In the genomic region with DNA sequence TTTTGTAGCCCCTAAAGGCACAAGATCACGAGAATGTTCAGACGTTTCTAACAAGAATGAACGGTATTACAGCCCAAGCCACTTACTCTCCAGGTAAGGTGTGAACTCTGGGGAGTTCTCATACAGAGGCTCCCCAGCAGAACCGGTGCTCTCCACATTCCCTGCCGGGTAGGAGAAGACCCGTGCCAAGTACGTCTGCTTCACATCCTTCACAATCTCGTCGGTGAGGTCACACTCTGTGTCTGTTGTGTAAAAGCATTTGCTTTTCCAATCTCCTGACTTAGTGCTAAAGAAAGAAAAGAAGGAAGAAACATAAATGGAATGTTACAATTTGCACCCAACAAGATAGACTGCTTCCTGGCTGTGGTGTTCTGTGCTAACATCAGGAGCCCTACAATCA, we compare ENCODE assay signal across 1 cellular context.
TF ChIP-seq lines count a peak whose summit lies in the region.

No MANE protein-coding gene starts in this region.

TF ChIP-seq in HepG2, 621 proteins besides CTCF, POLR2A, EP300 and RAD21:
- TF ChIP-seq ZNF431 (CRISPR knock-in tag; IDR thresholded peaks at IDR 0.05; ENCODE audit: borderline replicate concordance, low read depth), result no peak
- TF ChIP-seq FIP1L1 (IDR thresholded peaks at IDR 0.05; ENCODE audit: borderline replicate concordance, insufficient read depth, low read depth, low read length), result no peak
- no peak for TF ChIP-seq NFIC (IDR thresholded peaks at IDR 0.05; ENCODE audit: low read length)
- no peak for TF ChIP-seq ZBTB42 (CRISPR knock-in tag; IDR thresholded peaks at IDR 0.05)
- TF ChIP-seq RFX3 (CRISPR knock-in tag; IDR thresholded peaks at IDR 0.05), result no peak
- TF ChIP-seq ZBTB14 (CRISPR knock-in tag; IDR thresholded peaks at IDR 0.05), result no peak
- no peak for TF ChIP-seq MXD4 (CRISPR knock-in tag; IDR thresholded peaks at IDR 0.05)
- no peak for TF ChIP-seq ELF1 (CRISPR knock-in tag; IDR thresholded peaks at IDR 0.05)
- no peak for TF ChIP-seq ZNF276 (CRISPR knock-in tag; IDR thresholded peaks at IDR 0.05; ENCODE audit: low read depth)
- no peak for TF ChIP-seq ZNF17 (CRISPR knock-in tag; IDR thresholded peaks at IDR 0.05)
- TF ChIP-seq CBX5 (CRISPR knock-in tag; IDR thresholded peaks at IDR 0.05; ENCODE audit: borderline replicate concordance), result no peak
- no peak for TF ChIP-seq POLR2AphosphoS2 (IDR thresholded peaks at IDR 0.05; ENCODE audit: low read depth, low read length)
- no peak for TF ChIP-seq ZNF3 (CRISPR knock-in tag; IDR thresholded peaks at IDR 0.05)
- no peak for TF ChIP-seq RXRB (CRISPR knock-in tag; IDR thresholded peaks at IDR 0.05; ENCODE audit: borderline replicate concordance)
